Comparison of ENCODE assay signal across 9 cellular contexts in the genomic region with DNA sequence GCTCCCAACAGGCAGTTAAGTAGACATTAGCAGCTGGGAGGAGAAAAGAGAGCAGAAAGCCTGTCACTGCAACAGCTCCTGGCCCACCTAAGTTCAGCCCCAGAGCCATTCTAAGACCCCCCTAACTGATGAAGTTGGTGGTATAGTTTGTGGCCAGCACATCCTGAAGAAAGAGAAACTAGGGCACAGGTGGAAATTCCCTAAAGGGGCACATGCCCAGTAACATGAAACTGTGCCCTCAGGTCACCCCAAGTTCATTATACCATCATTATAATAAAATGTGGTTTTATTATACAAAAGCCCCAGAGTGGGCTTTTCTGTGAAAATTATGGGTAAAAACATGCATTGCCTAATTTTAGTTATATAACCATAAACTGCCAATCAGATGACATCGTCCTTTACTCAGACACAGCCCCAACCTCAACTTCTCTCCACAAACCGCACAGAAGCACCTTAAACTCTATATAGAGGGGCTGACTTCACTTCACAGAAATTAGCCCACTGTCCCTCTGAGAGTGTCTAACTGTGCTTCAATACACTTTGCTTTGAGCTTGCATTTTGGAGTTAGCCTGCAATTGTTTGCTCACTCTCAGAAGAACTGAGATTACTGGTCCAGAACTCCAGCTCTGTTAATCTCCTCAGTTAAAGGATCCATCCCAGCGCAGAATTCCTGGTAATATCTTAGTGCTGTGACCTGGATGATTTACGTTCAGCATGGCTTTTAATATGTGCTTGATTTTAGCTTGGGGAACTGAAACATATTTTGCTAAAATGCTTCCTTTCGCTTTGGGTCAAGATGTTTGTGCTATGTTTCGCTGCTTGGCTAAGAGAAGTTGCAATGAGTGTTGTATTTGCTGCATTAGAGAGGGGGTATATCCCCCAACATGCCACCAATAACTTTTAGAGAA. TPM values are rescaled to one million over a fixed set of nuclear protein-coding genes. Genes with fewer than 3 reads are reported as not detected.
DNase-seq lines count a peak whose midpoint lies in the region; ATAC-seq and TF ChIP-seq lines count a peak whose summit lies in the region.
"Had no signal": no experiment of that assay in that cellular context is flagged by ENCODE, and none has a peak within 500 bp of the region (broad histone marks: within the 10 kb centered on the region; RNA-seq: fewer than 3 reads in every experiment).

No MANE protein-coding gene starts in this region.

- DNase-seq in GM06990 (ENCODE audit: extremely low read depth, insufficient read length) = peak; percentile 59
- DNase-seq in memory B cell (ENCODE audit: low spot score in 2 of 2) = no peak
- no peak for DNase-seq in tibial artery
- DNase-seq in NCI-H2227 treated with DMSO at 0.1 percent for 48 hours (lab: John Stamatoyannopoulos, UW) = no peak
- no peak for DNase-seq in type B pancreatic cell (ENCODE audit: extremely low spot score, unreplicated experiment)
- DNase-seq: IMR-90 had no signal

- H3K36me3 ChIP-seq in GM06990 (ENCODE audit: control insufficient read depth, insufficient read depth, low read length) = no peaks in the 10 kb centered on the region
- no peaks in the 10 kb centered on the region for H3K36me3 ChIP-seq in tibial artery

- H3K27ac ChIP-seq in tibial artery = no peak overlapping the region

- H3K4me3 Mint-ChIP-seq in memory B cell = peak overlapping the region; percentile 96
- no peak overlapping the region for H3K4me3 Mint-ChIP-seq in type B pancreatic cell

- no peaks in the 10 kb centered on the region for H3K27me3 ChIP-seq in GM06990 (replicated peaks; ENCODE audit: control insufficient read depth, insufficient read depth, low read length)
- no peaks in the 10 kb centered on the region for H3K27me3 ChIP-seq in tibial artery

- H3K27me3 Mint-ChIP-seq in memory B cell (no peaks in the 10 kb centered on the region), type B pancreatic cell (no peaks in the 10 kb centered on the region)

- H3K9me3 Mint-ChIP-seq in memory B cell = no peaks in the 10 kb centered on the region
- no peaks in the 10 kb centered on the region for H3K9me3 Mint-ChIP-seq in type B pancreatic cell

- peaks cover 2% of the 10 kb centered on the region for H3K36me3 Mint-ChIP-seq in memory B cell
- H3K36me3 Mint-ChIP-seq in type B pancreatic cell = no peaks in the 10 kb centered on the region

- TF ChIP-seq CTCF in GM06990 (IDR thresholded peaks at IDR 0.05; ENCODE audit: insufficient read depth, low read length, poor library complexity, severe bottlenecking) = no peak
- no peak for TF ChIP-seq CTCF in tibial artery (IDR thresholded peaks at IDR 0.05)
- TF ChIP-seq CTCF in type B pancreatic cell (conservative IDR thresholded peaks at IDR 0.05) = no peak

- intact Hi-C loops in tibial artery (cut with DNase I; ENCODE audit: low total_unique reads) = no loop called here

- TF ChIP-seq POLR2A in Raji (IDR thresholded peaks at IDR 0.05; ENCODE audit: insufficient read depth, low read depth, low read length) = peak; percentile 35; the same call in 1 of the 2 replicates

- H3K9me3 ChIP-seq in tibial artery = no peaks in the 10 kb centered on the region

- peak overlapping the region; percentile 99 for H3K27ac Mint-ChIP-seq in memory B cell
- no peak overlapping the region for H3K27ac Mint-ChIP-seq in type B pancreatic cell

- H3K4me1 ChIP-seq in tibial artery = peaks cover 0 to 27% (median 21%) of the 10 kb centered on the region in 4 donors

- H3K4me1 Mint-ChIP-seq in memory B cell (peaks cover 59% of the 10 kb centered on the region), type B pancreatic cell (ENCODE audit: unreplicated experiment) (peaks cover 14% of the 10 kb centered on the region)

- peak overlapping the region; percentile 29; the same call in 1 of the 2 replicates for H3K4me3 ChIP-seq in GM06990 (replicated peaks; ENCODE audit: low read depth, low read length)
- H3K4me3 ChIP-seq in tibial artery = no peak overlapping the region

- ATAC-seq in GM21619 (IDR thresholded peaks at IDR 0.05; ENCODE audit: unreplicated experiment) (peak; percentile 45), memory B cell (ENCODE audit: low read depth) (peak; percentile 70), HG03565 (IDR thresholded peaks at IDR 0.05; ENCODE audit: unreplicated experiment) (no peak)

RNA-seq across cellular contexts. Expression of a gene that starts 1.8 kb away (rescaled TPM):
- total RNA-seq in type B pancreatic cell (ENCODE audit: low replicate concordance) = 2.0 and 2.3 TPM in 2 replicates

RNA-seq across cellular contexts. Expression of a gene that starts 39.2 kb away (rescaled TPM):
- total RNA-seq in type B pancreatic cell (ENCODE audit: low replicate concordance) = 0.67 and 1.4 TPM in 2 replicates
- total RNA-seq: IMR-90 had no signal
